Comparison of ENCODE assay signal across 24 cellular contexts in the genomic region with DNA sequence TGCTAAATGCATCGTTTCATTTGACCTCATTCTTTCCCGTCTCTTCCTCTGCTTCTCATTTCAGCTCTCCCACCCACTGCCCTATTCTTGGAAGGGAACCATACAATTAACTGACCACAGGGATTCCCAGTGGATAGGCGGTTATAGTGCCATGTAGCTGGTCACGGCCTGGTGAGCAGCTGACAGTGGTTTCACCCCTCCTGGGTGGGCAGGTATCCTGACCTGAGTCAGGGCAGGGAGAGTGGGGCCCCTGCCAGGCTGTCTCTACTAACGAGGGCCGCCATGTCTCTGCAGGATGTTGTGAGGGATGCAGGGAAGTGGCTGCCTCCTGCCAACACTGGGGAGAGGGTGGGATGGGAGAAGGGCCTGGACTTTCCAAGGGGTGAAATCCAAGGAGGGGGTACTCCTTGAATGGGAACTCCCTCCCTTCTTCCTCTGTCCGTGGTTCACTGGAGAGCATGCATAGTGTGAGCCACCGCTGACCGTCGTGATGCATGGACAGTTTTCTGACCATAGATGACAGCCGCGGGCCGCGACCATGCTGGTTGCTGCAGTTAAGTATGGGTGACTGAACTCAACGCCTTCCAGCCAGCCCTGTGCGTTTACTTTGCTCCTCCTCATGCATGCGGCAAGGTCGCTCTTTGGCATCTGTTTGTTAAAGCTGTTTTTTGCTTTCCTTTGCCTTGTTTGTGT.
"Had no signal": no experiment of that assay in that cellular context is flagged by ENCODE, and none has a peak within 500 bp of the region (broad histone marks: within the 10 kb centered on the region; RNA-seq: fewer than 3 reads in every experiment).

No MANE protein-coding gene starts in this region.

- H3K27me3 Mint-ChIP-seq: activated T-cell treated with anti-CD3 and anti-CD28 coated beads, Interleukin-2, amount 50 U/mL, for 24 hours; stimulated activated memory B cell treated with anti-CD40 and anti-IgM and Interleukin-4, amounts not matched to agents 10 μg/mL and 1 μg/mL and 100 μg/mL, for 72 hours; T-cell had no signal

- H3K27ac ChIP-seq: epithelial cell of prostate, heart right ventricle, lower lobe of right lung, parathyroid adenoma, right lobe of liver, upper lobe of left lung had no signal

- H3K4me1 ChIP-seq: heart right ventricle, lower lobe of right lung, parathyroid adenoma, right lobe of liver, upper lobe of left lung had no signal

- DNase-seq: activated CD4-positive, alpha-beta T cell treated with anti-CD3 and anti-CD28 coated beads for 1 hour; activated CD4-positive, alpha-beta T cell treated with anti-CD3 and anti-CD28 coated beads, Interleukin-2, amount 50 U/mL, for 4 hours; activated CD8-positive, alpha-beta memory T cell treated with anti-CD3 and anti-CD28 coated beads for 24 hours; activated CD8-positive, alpha-beta memory T cell treated with anti-CD3 and anti-CD28 coated beads, Interleukin-2, amount 50 U/mL, for 4 hours; activated naive CD4-positive, alpha-beta T cell treated with Interleukin-2 at 50 U/mL for 16 hours; activated T-cell treated with anti-CD3 and anti-CD28 coated beads, Interleukin-2, amount 50 U/mL, for 24 hours; amygdala; cortex of kidney; heart right ventricle; lower lobe of right lung; mesendoderm; mucosa of descending colon; nucleus accumbens; right lobe of liver; stimulated activated CD4-positive, alpha-beta T cell treated with anti-CD3 and anti-CD28 coated beads, Interleukin-15, amount 100 ng/mL, for 24 hours; T-cell; upper lobe of left lung had no signal

- H3K9me3 Mint-ChIP-seq: activated T-cell treated with anti-CD3 and anti-CD28 coated beads, Interleukin-2, amount 50 U/mL, for 24 hours; activated T-helper 2 cell treated with anti-CD3 and anti-CD28 coated beads, Interferon-gamma antibody, Interleukin-2, Interleukin-4, amounts not matched to agents 10 μg/mL and 5 μg/mL and 100 μg/mL, durations not matched to agents 14 hours and 24 hours and 36 hours; stimulated activated memory B cell treated with anti-CD40 and anti-IgM and Interleukin-4, amounts not matched to agents 10 μg/mL and 1 μg/mL and 100 μg/mL, for 72 hours; T-cell; T-helper 2 cell treated with Interferon-gamma antibody and Interleukin-4, amounts not matched to agents 5 μg/mL and 100 μg/mL, for 36 hours had no signal

- H2AFZ ChIP-seq: parathyroid adenoma had no signal

- H3K9ac ChIP-seq: parathyroid adenoma had no signal

- H3K4me2 ChIP-seq: smooth muscle cell had no signal

- H3K9me3 ChIP-seq: heart right ventricle, lower lobe of right lung, mucosa of descending colon, right lobe of liver, upper lobe of left lung had no signal

- H3K36me3 ChIP-seq: lower lobe of right lung, right lobe of liver, upper lobe of left lung had no signal

- ATAC-seq: heart right ventricle; left lobe of liver; lower lobe of right lung; mucosa of descending colon; stimulated activated memory B cell treated with anti-CD40 and anti-IgM and Interleukin-4, amounts not matched to agents 10 μg/mL and 1 μg/mL and 100 μg/mL, for 72 hours; T-cell had no signal

- H3K27ac Mint-ChIP-seq: activated T-cell treated with anti-CD3 and anti-CD28 coated beads, Interleukin-2, amount 50 U/mL, for 24 hours; activated T-helper 2 cell treated with anti-CD3 and anti-CD28 coated beads, Interferon-gamma antibody, Interleukin-2, Interleukin-4, amounts not matched to agents 10 μg/mL and 5 μg/mL and 100 μg/mL, durations not matched to agents 14 hours and 24 hours and 36 hours; stimulated activated memory B cell treated with anti-CD40 and anti-IgM and Interleukin-4, amounts not matched to agents 10 μg/mL and 1 μg/mL and 100 μg/mL, for 72 hours; T-cell; T-helper 2 cell treated with Interferon-gamma antibody and Interleukin-4, amounts not matched to agents 5 μg/mL and 100 μg/mL, for 36 hours had no signal

- H3K4me3 Mint-ChIP-seq: activated T-cell treated with anti-CD3 and anti-CD28 coated beads, Interleukin-2, amount 50 U/mL, for 24 hours; stimulated activated memory B cell treated with anti-CD40 and anti-IgM and Interleukin-4, amounts not matched to agents 10 μg/mL and 1 μg/mL and 100 μg/mL, for 72 hours; T-cell; T-helper 2 cell treated with Interferon-gamma antibody and Interleukin-4, amounts not matched to agents 5 μg/mL and 100 μg/mL, for 36 hours had no signal

- H3K4me3 ChIP-seq: heart right ventricle, lower lobe of right lung, mucosa of descending colon, right lobe of liver, smooth muscle cell, upper lobe of left lung had no signal

- H3K27me3 ChIP-seq: heart right ventricle, right lobe of liver, upper lobe of left lung had no signal
